25 cellular contexts compared by ENCODE assay signal in the genomic region with DNA sequence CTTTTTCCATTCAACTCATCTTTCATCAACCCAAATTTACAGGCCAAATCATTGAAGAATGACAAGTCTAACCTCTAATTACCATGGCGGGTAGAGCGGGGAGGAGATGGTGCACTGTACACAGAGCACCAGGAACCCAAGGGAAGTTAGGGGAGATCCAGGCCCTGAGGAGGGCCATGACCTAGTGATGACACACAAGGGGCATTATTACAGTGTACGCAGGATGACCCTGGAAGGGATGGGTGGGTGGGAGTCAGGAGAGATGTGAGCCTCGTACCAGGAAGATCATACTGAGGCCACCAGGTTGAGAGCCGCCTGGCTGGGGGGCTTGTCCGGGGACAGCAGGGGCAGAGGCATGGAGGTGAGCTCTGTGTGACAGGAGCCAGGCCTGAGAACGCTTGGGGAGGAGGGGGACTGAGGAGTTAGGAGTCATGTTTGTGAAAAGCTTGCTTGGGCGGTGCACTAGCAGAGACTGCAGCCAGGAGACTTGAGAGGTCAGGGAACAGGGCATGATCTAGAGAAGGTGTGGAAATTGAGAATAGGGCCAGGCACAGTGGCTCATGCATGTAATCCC.
"Had no signal": no experiment of that assay in that cellular context is flagged by ENCODE, and none has a peak within 500 bp of the region (broad histone marks: within the 10 kb centered on the region; RNA-seq: fewer than 3 reads in every experiment).

No MANE protein-coding gene starts in this region.

- H3K27me3 ChIP-seq: MG63 had no signal

- H3K36me3 ChIP-seq: MG63 had no signal

- DNase-seq: Karpas-422; KG1; MG63; NCI-H1092; NCI-H1105 treated with DMSO at 0.1 percent for 48 hours; NCI-H1417 treated with DMSO at 0.1 percent for 48 hours; NCI-H146; NCI-H1694 treated with DMSO at 0.1 percent for 48 hours; NCI-H1930; NCI-H2081; NCI-H2107; NCI-H226; NCI-H446; NCI-H510A; NCI-H524 treated with DMSO at 0.1 percent for 48 hours; NCI-H69; NCI-H774; NK-92 treated with Interleukin-12 subunit alpha and Interleukin-12 subunit beta, amount 100 ng/mL, for 24 hours; PC-3; SHP77 had no signal

- FAIRE-seq: HTR-8/SVneo had no signal

- ATAC-seq: Panc1, PC-3, SK-N-SH treated with all-trans-retinoic acid at 6 μM for 48 hours had no signal

- H3K27ac ChIP-seq: HL-60, RWPE1 had no signal

- H3K4me3 ChIP-seq: MG63 had no signal

- H3K9me3 ChIP-seq: MG63 had no signal
